In genomic region chr14:21256539-21257394, GRCh38 we compare ENCODE assay signal across 11 cellular contexts. TPM values are rescaled to one million over a fixed set of nuclear protein-coding genes. Genes with fewer than 3 reads are reported as not detected.
A peak's percentile ranks its signal among the peaks of the same experiment; 100 is the strongest.
DNase-seq lines count a peak whose midpoint lies in the region; TF ChIP-seq lines count a peak whose summit lies in the region.
"Had no signal": no experiment of that assay in that cellular context is flagged by ENCODE, and none has a peak within 500 bp of the region (broad histone marks: within the 10 kb centered on the region; RNA-seq: fewer than 3 reads in every experiment).

No MANE protein-coding gene starts in this region.

- no peaks in the 10 kb centered on the region for H3K27me3 Mint-ChIP-seq in activated CD4-positive, alpha-beta T cell treated with anti-CD3 and anti-CD28 coated beads, Interleukin-2, amount 10 ng/mL, durations not matched to agents 7 days and 5 days
- no peaks in the 10 kb centered on the region for H3K27me3 Mint-ChIP-seq in chondrocyte (ENCODE audit: low read depth)
- H3K27me3 Mint-ChIP-seq in progenitor cell of endocrine pancreas, result no peaks in the 10 kb centered on the region

- in situ Hi-C loops in GM13977 (cut with MboI; ENCODE audit: low pct_unique_long_range_greater_than_20kb, low sequenced_read_pairs, unreplicated experiment), result no loop called here

- POLR2A ChIA-PET in activated CD4-positive, alpha-beta T cell treated with anti-CD3 and anti-CD28 coated beads, Interleukin-2, amount 10 ng/mL, durations not matched to agents 7 days and 5 days (lab: Charles Lee), result no interaction called here

- peak overlapping the region; percentile 25 for H3K27ac Mint-ChIP-seq in activated CD4-positive, alpha-beta T cell treated with anti-CD3 and anti-CD28 coated beads, Interleukin-2, amount 10 ng/mL, durations not matched to agents 7 days and 5 days
- H3K27ac Mint-ChIP-seq in chondrocyte (ENCODE audit: unreplicated experiment) (peak overlapping the region; percentile 70), progenitor cell of endocrine pancreas (peak overlapping the region; percentile 77)

- TF ChIP-seq CTCF in chondrocyte (IDR thresholded peaks at IDR 0.05), result no peak
- no peak for TF ChIP-seq CTCF in progenitor cell of endocrine pancreas (IDR thresholded peaks at IDR 0.05; ENCODE audit: unreplicated experiment)
- no peak for TF ChIP-seq CTCF in GM13977 (IDR thresholded peaks at IDR 0.05; ENCODE audit: extremely low read depth, insufficient read depth, missing control alignments)

- peak overlapping the region; percentile 1 for H3K4me3 Mint-ChIP-seq in activated CD4-positive, alpha-beta T cell treated with anti-CD3 and anti-CD28 coated beads, Interleukin-2, amount 10 ng/mL, durations not matched to agents 7 days and 5 days
- H3K4me3 Mint-ChIP-seq in chondrocyte (ENCODE audit: unreplicated experiment), result no peak overlapping the region
- H3K4me3 Mint-ChIP-seq in progenitor cell of endocrine pancreas (ENCODE audit: low read depth), result no peak overlapping the region

- H3K36me3 Mint-ChIP-seq in activated CD4-positive, alpha-beta T cell treated with anti-CD3 and anti-CD28 coated beads, Interleukin-2, amount 10 ng/mL, durations not matched to agents 7 days and 5 days (ENCODE audit: low read depth), result peaks cover 70% of the 10 kb centered on the region
- H3K36me3 Mint-ChIP-seq in chondrocyte (ENCODE audit: low read depth), result peaks cover 27% of the 10 kb centered on the region
- H3K36me3 Mint-ChIP-seq in progenitor cell of endocrine pancreas (ENCODE audit: insufficient read depth), result peaks cover 48% of the 10 kb centered on the region

- no peak for DNase-seq in activated CD4-positive, alpha-beta T cell treated with anti-CD3 and anti-CD28 coated beads, Interleukin-2, amount 10 ng/mL, durations not matched to agents 7 days and 5 days
- no peak for DNase-seq in activated CD4-positive, alpha-beta T cell treated with anti-CD3 and anti-CD28 coated beads, Interleukin-2, amount 50 U/mL, for 48 hours
- DNase-seq in NOMO-1 treated with DMSO at 0.1 percent for 48 hours (lab: John Stamatoyannopoulos, UW; ENCODE audit: unreplicated experiment) (peak; percentile 79), chondrocyte (ENCODE audit: low spot score) (no peak), progenitor cell of endocrine pancreas (ENCODE audit: low spot score, unreplicated experiment) (no peak), GM13977 (ENCODE audit: low spot score) (no peak), HUDEP-2 (lab: John Stamatoyannopoulos, UW; ENCODE audit: unreplicated experiment in 76 of 76) (no peak)
- DNase-seq in stimulated activated naive CD4-positive, alpha-beta T cell treated with Interleukin-2 at 50 U/mL for 16 hours (lab: John Stamatoyannopoulos, UW), result no peak
- DNase-seq: NCI-H226, pancreas, transverse colon had no signal

- H3K4me1 Mint-ChIP-seq in activated CD4-positive, alpha-beta T cell treated with anti-CD3 and anti-CD28 coated beads, Interleukin-2, amount 10 ng/mL, durations not matched to agents 7 days and 5 days, result peaks cover 59% of the 10 kb centered on the region
- H3K4me1 Mint-ChIP-seq in chondrocyte (ENCODE audit: low read depth) (peaks cover 59% of the 10 kb centered on the region), progenitor cell of endocrine pancreas (ENCODE audit: low read depth) (peaks cover 28% of the 10 kb centered on the region)

- H3K9me3 Mint-ChIP-seq in activated CD4-positive, alpha-beta T cell treated with anti-CD3 and anti-CD28 coated beads, Interleukin-2, amount 10 ng/mL, durations not matched to agents 7 days and 5 days, result no peaks in the 10 kb centered on the region
- H3K9me3 Mint-ChIP-seq in chondrocyte (ENCODE audit: low read depth) (no peaks in the 10 kb centered on the region), progenitor cell of endocrine pancreas (ENCODE audit: low read depth) (no peaks in the 10 kb centered on the region)

- CTCF ChIA-PET in activated CD4-positive, alpha-beta T cell treated with anti-CD3 and anti-CD28 coated beads, Interleukin-2, amount 10 ng/mL, durations not matched to agents 7 days and 5 days (lab: Charles Lee), result interaction anchor here (0.7 to 1.0 kb wide), 8 partner anchors 8 to 152 kb away, joined by 3 to 5 read pairs (median 3); no protein-coding TSS in a partner anchor

RNA-seq across cellular contexts. Expression of gene HNRNPC, which starts 12.5 kb away (rescaled TPM):
- 100 to 1,000 TPM; 684 to 863 TPM for total RNA-seq in activated CD4-positive, alpha-beta T cell treated with anti-CD3 and anti-CD28 coated beads, Interleukin-2, amount 10 ng/mL, durations not matched to agents 7 days and 5 days
- total RNA-seq in chondrocyte, result 286 to 352 TPM (median 291 TPM) in 3 replicates
- 676 and 690 TPM in 2 replicates for total RNA-seq in progenitor cell of endocrine pancreas

RNA-seq across cellular contexts. Expression of gene RPGRIP1, which starts 23.1 kb away (rescaled TPM):
- total RNA-seq in activated CD4-positive, alpha-beta T cell treated with anti-CD3 and anti-CD28 coated beads, Interleukin-2, amount 10 ng/mL, durations not matched to agents 7 days and 5 days, result not detected
- total RNA-seq in chondrocyte, result not detected in 3 replicates
- total RNA-seq in progenitor cell of endocrine pancreas, result 0.19 and 0.58 TPM in 2 replicates

Comparison
In these comparisons a context has a peak if more than half of its experiments do, and no peak if none do; other contexts are left out.
1. H3K27ac Mint-ChIP-seq: peak in every context shown above with its lines; median percentile 77 in progenitor cell of endocrine pancreas; 70 in chondrocyte; 25 in activated CD4-positive, alpha-beta T cell treated with anti-CD3 and anti-CD28 coated beads, Interleukin-2, amount 10 ng/mL, durations not matched to agents 7 days and 5 days.